Comparison of ENCODE assay signal across 18 cellular contexts in genomic region chr6:147279423-147279822, GRCh38.
DNase-seq lines count a peak whose midpoint lies in the region; ATAC-seq and TF ChIP-seq lines count a peak whose summit lies in the region.
"Had no signal": no experiment of that assay in that cellular context is flagged by ENCODE, and none has a peak within 500 bp of the region (broad histone marks: within the 10 kb centered on the region; RNA-seq: fewer than 3 reads in every experiment).

No MANE protein-coding gene starts in this region.

- CTCF ChIA-PET in activated naive CD4-positive, alpha-beta T cell treated with anti-CD3 and anti-CD28 coated beads, Interleukin-2, amount 10 ng/mL, durations not matched to agents 7 days and 5 days (lab: Charles Lee): no interaction called here

- no peak for DNase-seq in activated naive CD4-positive, alpha-beta T cell treated with anti-CD3 and anti-CD28 coated beads, Interleukin-2, amount 10 ng/mL, durations not matched to agents 7 days and 5 days
- no peak for DNase-seq in activated naive CD4-positive, alpha-beta T cell treated with anti-CD3 and anti-CD28 coated beads, Interleukin-2, amount 50 U/mL, for 72 hours (ENCODE audit: low spot score in 2 of 2)
- DNase-seq in OCI-M1 (lab: John Stamatoyannopoulos, UW) (peak; percentile 91), chondrocyte (ENCODE audit: low spot score) (no peak), skeletal muscle cell (ENCODE audit: low read depth) (peak; percentile 60), glutamatergic neuron (no peak), MM.1S (no peak)
- DNase-seq in stimulated activated CD4-positive, alpha-beta T cell treated with anti-CD3 and anti-CD28 coated beads, Interleukin-15, amount 100 ng/mL, for 24 hours: no peak
- DNase-seq: AML-193; effector memory CD4-positive, alpha-beta T cell; immature natural killer cell; mesendoderm; NCI-H1694; occipital lobe; spleen; WERI-Rb-1 had no signal

- H3F3A ChIP-seq in MM.1S (ENCODE audit: insufficient read depth, low read length): no peaks in the 10 kb centered on the region

- peaks cover 13% of the 10 kb centered on the region for H3K4me1 Mint-ChIP-seq in activated naive CD4-positive, alpha-beta T cell treated with anti-CD3 and anti-CD28 coated beads, Interleukin-2, amount 10 ng/mL, durations not matched to agents 7 days and 5 days
- H3K4me1 Mint-ChIP-seq in chondrocyte (ENCODE audit: low read depth) (peaks cover 13% of the 10 kb centered on the region), glutamatergic neuron (ENCODE audit: low read depth, unreplicated experiment) (no peaks in the 10 kb centered on the region)

- no peak for ATAC-seq in activated naive CD4-positive, alpha-beta T cell treated with anti-CD3 and anti-CD28 coated beads, Interleukin-2, amount 50 U/mL, for 72 hours

- peaks cover 22% of the 10 kb centered on the region for H3K36me3 Mint-ChIP-seq in activated naive CD4-positive, alpha-beta T cell treated with anti-CD3 and anti-CD28 coated beads, Interleukin-2, amount 10 ng/mL, durations not matched to agents 7 days and 5 days
- peaks cover 0 to 44% of the 10 kb centered on the region in 2 donors for H3K36me3 Mint-ChIP-seq in activated naive CD4-positive, alpha-beta T cell treated with anti-CD3 and anti-CD28 coated beads, Interleukin-2, amount 50 U/mL, for 72 hours
- H3K36me3 Mint-ChIP-seq in chondrocyte (ENCODE audit: low read depth) (peaks cover 13% of the 10 kb centered on the region), glutamatergic neuron (ENCODE audit: unreplicated experiment) (peaks cover 5% of the 10 kb centered on the region)

- H3K9me2 ChIP-seq in MM.1S (replicated peaks; ENCODE audit: insufficient read depth, low read length): no peaks in the 10 kb centered on the region

- no peak overlapping the region for H3K9ac ChIP-seq in MM.1S (ENCODE audit: low read length)
- H3K9ac ChIP-seq: KMS-11 had no signal

- TF ChIP-seq CTCF in chondrocyte (IDR thresholded peaks at IDR 0.05): no peak
- TF ChIP-seq CTCF in glutamatergic neuron (IDR thresholded peaks at IDR 0.05; ENCODE audit: partially characterized antibody, unreplicated experiment): no peak
- TF ChIP-seq CTCF in MM.1S (IDR thresholded peaks at IDR 0.05; ENCODE audit: low read length): no peak

- H3K27ac ChIP-seq in MM.1S (ENCODE audit: low read length): no peak overlapping the region
- H3K27ac ChIP-seq: KMS-11, suprapubic skin, WERI-Rb-1 had no signal

- no peak overlapping the region for H3K4me3 Mint-ChIP-seq in activated naive CD4-positive, alpha-beta T cell treated with anti-CD3 and anti-CD28 coated beads, Interleukin-2, amount 10 ng/mL, durations not matched to agents 7 days and 5 days
- H3K4me3 Mint-ChIP-seq in chondrocyte (ENCODE audit: unreplicated experiment): no peak overlapping the region
- no peak overlapping the region for H3K4me3 Mint-ChIP-seq in glutamatergic neuron (ENCODE audit: unreplicated experiment)
- H3K4me3 Mint-ChIP-seq: immature natural killer cell had no signal

- no peaks in the 10 kb centered on the region for H3K27me3 Mint-ChIP-seq in activated naive CD4-positive, alpha-beta T cell treated with anti-CD3 and anti-CD28 coated beads, Interleukin-2, amount 10 ng/mL, durations not matched to agents 7 days and 5 days
- H3K27me3 Mint-ChIP-seq in chondrocyte (ENCODE audit: low read depth): no peaks in the 10 kb centered on the region
- no peaks in the 10 kb centered on the region for H3K27me3 Mint-ChIP-seq in glutamatergic neuron (ENCODE audit: unreplicated experiment)

- peaks cover 2% of the 10 kb centered on the region for H3K9me3 Mint-ChIP-seq in activated naive CD4-positive, alpha-beta T cell treated with anti-CD3 and anti-CD28 coated beads, Interleukin-2, amount 10 ng/mL, durations not matched to agents 7 days and 5 days
- no peaks in the 10 kb centered on the region for H3K9me3 Mint-ChIP-seq in activated naive CD4-positive, alpha-beta T cell treated with anti-CD3 and anti-CD28 coated beads, Interleukin-2, amount 50 U/mL, for 72 hours
- H3K9me3 Mint-ChIP-seq in chondrocyte (ENCODE audit: low read depth) (no peaks in the 10 kb centered on the region), glutamatergic neuron (ENCODE audit: unreplicated experiment) (no peaks in the 10 kb centered on the region)
- H3K9me3 Mint-ChIP-seq: immature natural killer cell had no signal

- H3K4me3 ChIP-seq in skeletal muscle cell (ENCODE audit: low read depth, low read length) (no peak overlapping the region), MM.1S (ENCODE audit: low read length) (no peak overlapping the region)
- H3K4me3 ChIP-seq: spleen, suprapubic skin had no signal

- H2AFZ ChIP-seq in MM.1S (ENCODE audit: low read length): no peak overlapping the region

- H3K27ac Mint-ChIP-seq in activated naive CD4-positive, alpha-beta T cell treated with anti-CD3 and anti-CD28 coated beads, Interleukin-2, amount 10 ng/mL, durations not matched to agents 7 days and 5 days: peak overlapping the region; percentile 3
- peak overlapping the region in 1 of 2 donors; percentile 69 for H3K27ac Mint-ChIP-seq in activated naive CD4-positive, alpha-beta T cell treated with anti-CD3 and anti-CD28 coated beads, Interleukin-2, amount 50 U/mL, for 72 hours
- H3K27ac Mint-ChIP-seq in chondrocyte (ENCODE audit: unreplicated experiment) (peak overlapping the region; percentile 28), glutamatergic neuron (ENCODE audit: unreplicated experiment) (no peak overlapping the region)

- no peaks in the 10 kb centered on the region for H3K9me3 ChIP-seq in MM.1S (replicated peaks; ENCODE audit: insufficient read depth, low read length)
- H3K9me3 ChIP-seq: spleen, suprapubic skin had no signal

- H3K36me3 ChIP-seq in MM.1S (replicated peaks; ENCODE audit: insufficient read depth, low read length): no peaks in the 10 kb centered on the region

- H3K27me3 ChIP-seq in MM.1S (replicated peaks; ENCODE audit: insufficient read depth, low read length): no peaks in the 10 kb centered on the region
- H3K27me3 ChIP-seq: spleen, suprapubic skin had no signal

- no peaks in the 10 kb centered on the region for H4K20me1 ChIP-seq in MM.1S (ENCODE audit: insufficient read depth, low read length)

- no peaks in the 10 kb centered on the region for H3K4me1 ChIP-seq in MM.1S (ENCODE audit: low read length)

- no peak overlapping the region for H3K4me2 ChIP-seq in MM.1S (ENCODE audit: low read depth, low read length)
- H3K4me2 ChIP-seq: KMS-11 had no signal

- no peaks in the 10 kb centered on the region for H3K79me2 ChIP-seq in MM.1S (ENCODE audit: low read length)

Comparison
In these comparisons a context has a peak if more than half of its experiments do, and no peak if none do; other contexts are left out.
1. DNase-seq: peak in OCI-M1 (single experiment) and skeletal muscle cell (single experiment); none in activated naive CD4-positive, alpha-beta T cell treated with anti-CD3 and anti-CD28 coated beads, Interleukin-2, amount 10 ng/mL, durations not matched to agents 7 days and 5 days (single experiment), activated naive CD4-positive, alpha-beta T cell treated with anti-CD3 and anti-CD28 coated beads, Interleukin-2, amount 50 U/mL, for 72 hours (0 of 2), chondrocyte (single experiment), stimulated activated CD4-positive, alpha-beta T cell treated with anti-CD3 and anti-CD28 coated beads, Interleukin-15, amount 100 ng/mL, for 24 hours (single experiment), glutamatergic neuron (single experiment) and MM.1S (single experiment).